Comparison of ENCODE assay signal across 13 cellular contexts in the genomic region with DNA sequence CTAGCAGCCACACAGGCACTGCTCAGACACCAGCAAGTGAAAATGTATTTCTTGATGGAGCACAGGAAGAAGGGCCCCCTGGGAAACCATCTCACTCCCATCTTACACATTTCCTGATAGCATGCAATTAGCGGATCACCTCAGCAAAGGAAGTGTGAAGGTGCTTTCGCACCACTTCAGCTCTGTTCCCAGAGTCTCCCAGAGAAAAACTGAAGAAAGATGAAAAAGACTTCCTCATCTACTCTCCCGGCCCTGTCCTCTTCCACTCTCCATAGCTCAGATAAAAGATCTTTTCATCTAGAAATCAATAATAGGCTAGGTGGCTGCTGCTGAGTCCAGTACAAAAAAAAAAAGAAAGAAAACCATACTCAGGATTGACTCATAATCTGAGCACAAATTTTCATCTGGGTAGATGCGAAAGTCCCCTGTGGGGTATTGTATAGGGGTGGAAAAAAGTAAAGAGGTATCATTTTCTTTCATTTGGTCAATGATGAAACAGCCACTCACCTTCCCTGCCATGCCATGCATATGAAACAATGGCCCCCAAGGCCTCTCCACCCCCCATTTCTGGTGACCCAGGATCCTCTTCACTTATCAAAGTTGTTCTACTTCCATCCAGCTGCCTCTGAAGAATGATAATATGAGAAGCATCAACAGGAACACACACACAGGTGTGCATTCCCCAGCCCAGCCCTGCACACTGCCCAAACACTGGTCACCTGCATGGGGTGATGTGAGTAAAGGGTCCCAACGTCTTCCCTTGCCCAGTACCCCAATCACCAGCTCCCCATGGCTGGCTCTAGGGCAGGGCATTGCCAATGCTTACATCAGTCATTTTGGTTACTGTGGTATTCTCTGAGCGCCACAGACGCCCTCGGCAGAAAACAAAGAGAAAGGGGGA. TPM values are rescaled to one million over a fixed set of nuclear protein-coding genes. Genes with fewer than 3 reads are reported as not detected.
DNase-seq lines count a peak whose midpoint lies in the region; ATAC-seq and TF ChIP-seq lines count a peak whose summit lies in the region.
"Had no signal": no experiment of that assay in that cellular context is flagged by ENCODE, and none has a peak within 500 bp of the region (broad histone marks: within the 10 kb centered on the region; RNA-seq: fewer than 3 reads in every experiment).

No MANE protein-coding gene starts in this region.

- TF ChIP-seq POLR2A in sigmoid colon (IDR thresholded peaks at IDR 0.05) = no peak

- 77 to 82% methylated on average over 8 of the region's 8 CpGs for WGBS in sigmoid colon, 2 donors

- H3K9me3 Mint-ChIP-seq in CD14-positive monocyte = peaks cover 0 to 2% (median 0%) of the 10 kb centered on the region in 7 donors
- H3K9me3 Mint-ChIP-seq: H9 had no signal

- H3K4me3 ChIP-seq in H7 (ENCODE audit: insufficient read depth, low read depth, low read length) (no peak overlapping the region), MG63 (no peak overlapping the region), sigmoid colon (no peak overlapping the region)
- H3K4me3 ChIP-seq: left lung, suprapubic skin had no signal

- intact Hi-C loops in CD14-positive monocyte (cut with micrococcal nuclease) (loop anchor here in 1 of 2 donors (10.0 kb wide), 1 partner anchor 231 kb away; no protein-coding TSS in a partner anchor), sigmoid colon (cut with DNase I) (no loop called here)

- H3K4me1 ChIP-seq in sigmoid colon = peaks cover 0 to 32% (median 22%) of the 10 kb centered on the region in 4 donors

- no peak for TF ChIP-seq EP300 in sigmoid colon (IDR thresholded peaks at IDR 0.05)

- peaks cover 25% of the 10 kb centered on the region for H3K4me1 Mint-ChIP-seq in CD14-positive monocyte

- H3K27ac Mint-ChIP-seq in CD14-positive monocyte = peak overlapping the region in 3 of 7 donors; percentile 6 to 31 (median 15)

- TF ChIP-seq CTCF in CD14-positive monocyte (IDR thresholded peaks at IDR 0.05) (no peak), sigmoid colon (IDR thresholded peaks at IDR 0.05) (no peak)

- H3K27me3 ChIP-seq in H7 (ENCODE audit: control insufficient read depth, insufficient read depth, low read length) = no peaks in the 10 kb centered on the region
- H3K27me3 ChIP-seq in MG63 = no peaks in the 10 kb centered on the region
- no peaks in the 10 kb centered on the region for H3K27me3 ChIP-seq in sigmoid colon
- H3K27me3 ChIP-seq: left lung, suprapubic skin had no signal

- H3K36me3 Mint-ChIP-seq in CD14-positive monocyte = peaks cover 72 to 84% of the 10 kb centered on the region in 2 donors

- H3K36me3 ChIP-seq in H7 (replicated peaks; ENCODE audit: control insufficient read depth, insufficient read depth, low read length) (peaks cover 13% of the 10 kb centered on the region), MG63 (peaks cover 25% of the 10 kb centered on the region), sigmoid colon (peaks cover 7 to 94% (median 53%) of the 10 kb centered on the region in 4 donors)

- peak; percentile 45 for DNase-seq in stimulated activated CD4-positive, alpha-beta T cell treated with anti-CD3 and anti-CD28 coated beads, Interleukin-15, amount 100 ng/mL, for 24 hours
- no peak for DNase-seq in stimulated activated CD4-positive, alpha-beta T cell treated with anti-CD3 and anti-CD28 coated beads, Interleukin-4, amount 100 ng/mL, for 24 hours
- no peak for DNase-seq in H7
- DNase-seq in CD14-positive monocyte (ENCODE audit: low spot score) = no peak
- DNase-seq in MG63 = no peak
- no peak for DNase-seq in sigmoid colon
- DNase-seq: H9, left lung, NCI-H1436 had no signal

- no peak overlapping the region for H3K4me3 Mint-ChIP-seq in CD14-positive monocyte
- H3K4me3 Mint-ChIP-seq: H9 had no signal

- H3K27ac ChIP-seq in sigmoid colon = no peak overlapping the region
- H3K27ac ChIP-seq: epithelial cell of prostate, left lung, suprapubic skin had no signal

- ATAC-seq in HG02588 (IDR thresholded peaks at IDR 0.05; ENCODE audit: unreplicated experiment) (peak; percentile 81), HG03521 (IDR thresholded peaks at IDR 0.05; ENCODE audit: unreplicated experiment) (peak; percentile 70)
- ATAC-seq: left lung had no signal

- H3K9me3 ChIP-seq in MG63 = no peaks in the 10 kb centered on the region
- no peaks in the 10 kb centered on the region for H3K9me3 ChIP-seq in sigmoid colon
- H3K9me3 ChIP-seq: left lung, suprapubic skin had no signal

- H3K27me3 Mint-ChIP-seq in CD14-positive monocyte (ENCODE audit: low read depth in 3 of 3) = no peaks in the 10 kb centered on the region

RNA-seq across cellular contexts. Expression of a gene that starts 48.8 kb away (rescaled TPM):
- 0.04 and 0.14 TPM in 2 replicates for total RNA-seq in H7 (2014; rRNA removed; shearing (Covaris generic))
- polyA plus RNA-seq in CD14-positive monocyte (not detected), sigmoid colon (under 1 TPM in 2 of 3 donors, not detected in 1; 0.17 to 0.60 TPM)
- 0.12 and 0.43 TPM in 2 replicates for total RNA-seq in MG63 (2014; rRNA removed; shearing (Covaris generic); ENCODE audit: low replicate concordance)
- total RNA-seq in sigmoid colon = 1 to 10 TPM in 3 of 4 donors, under 1 TPM in 1; 0.66 to 7.6 (median 1.8) TPM
